In genomic region chr9:8809747-8810146, GRCh38 we compare ENCODE assay signal across 14 cellular contexts.
"Had no signal": no experiment of that assay in that cellular context is flagged by ENCODE, and none has a peak within 500 bp of the region (broad histone marks: within the 10 kb centered on the region; RNA-seq: fewer than 3 reads in every experiment).

No MANE protein-coding gene starts in this region.

- ATAC-seq: gastroesophageal sphincter, left cardiac atrium, lower lobe of right lung had no signal

- H3K9me3 Mint-ChIP-seq: memory B cell, nephron progenitor cell had no signal

- H3K27me3 Mint-ChIP-seq: memory B cell had no signal

- H3K27ac Mint-ChIP-seq: immature natural killer cell, memory B cell, nephron progenitor cell had no signal

- H3K4me1 Mint-ChIP-seq: immature natural killer cell, memory B cell had no signal

- H3K4me3 Mint-ChIP-seq: immature natural killer cell, memory B cell, nephron progenitor cell had no signal

- H3K36me3 Mint-ChIP-seq: immature natural killer cell, memory B cell had no signal

- DNase-seq: effector memory CD4-positive, alpha-beta T cell; immature natural killer cell; left cardiac atrium; left ventricle myocardium inferior; lower lobe of right lung; midbrain; nephron progenitor cell; posterior cingulate gyrus; sigmoid colon; stimulated activated CD4-positive, alpha-beta T cell treated with anti-CD3 and anti-CD28 coated beads, Interleukin-12 subunit alpha, Interleukin-12 subunit beta, amount 100 ng/mL, for 4 hours; stimulated activated naive CD4-positive, alpha-beta T cell treated with Interleukin-2 at 50 U/mL for 16 hours; trophoblast cell had no signal
